Comparison of ENCODE assay signal across 8 cellular contexts in the genomic region with DNA sequence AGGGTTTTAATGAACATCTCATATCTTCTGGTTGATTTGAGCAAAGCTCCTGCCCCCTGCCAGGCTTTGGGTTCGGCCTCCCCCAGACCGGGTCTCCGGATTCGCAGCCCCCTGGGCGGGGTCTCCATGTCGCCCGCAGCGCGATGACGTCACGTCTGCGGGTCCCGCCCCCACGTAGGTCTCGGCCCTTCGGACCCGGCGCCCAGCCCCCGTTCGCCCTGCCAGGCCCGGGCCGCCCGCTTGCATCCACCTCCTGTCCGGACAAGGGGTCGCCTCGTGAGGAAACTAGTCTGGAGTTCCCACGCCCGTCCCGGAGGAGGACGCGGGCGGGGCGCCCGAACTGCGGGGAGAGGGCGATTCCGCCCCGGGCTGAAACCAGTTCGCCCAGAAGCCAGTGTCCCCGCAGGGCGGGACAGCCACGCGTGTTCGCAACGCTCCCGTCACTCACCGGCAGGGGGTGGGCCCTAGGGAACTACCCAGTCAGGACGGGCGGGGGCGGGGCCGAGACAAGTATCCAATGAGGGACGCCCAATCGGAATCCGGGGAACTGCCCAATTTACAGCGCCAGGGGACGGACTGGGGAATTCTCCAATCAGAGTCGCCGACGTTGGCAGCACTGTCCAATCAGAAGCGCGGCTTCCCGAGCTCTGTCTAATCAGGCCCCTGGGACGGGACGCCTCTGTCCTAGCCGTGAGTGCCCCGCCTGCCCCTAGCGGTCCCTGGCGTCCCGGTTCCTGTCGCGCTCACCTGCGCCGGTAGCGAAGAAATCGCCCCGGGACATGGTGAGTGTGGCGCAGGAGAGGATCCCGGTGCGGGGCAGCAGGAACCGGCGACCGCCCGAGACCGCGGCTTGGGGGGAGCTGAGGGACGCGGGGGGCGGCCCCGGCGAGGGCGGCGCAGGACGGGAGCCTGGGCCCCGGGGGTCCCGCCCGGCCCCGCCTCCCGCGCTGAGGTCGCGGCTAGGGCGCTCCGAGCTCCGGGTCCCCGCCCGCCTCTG. TPM values are rescaled to one million over a fixed set of nuclear protein-coding genes. Genes with fewer than 3 reads are reported as not detected.
A peak's percentile ranks its signal among the peaks of the same experiment; 100 is the strongest.
DNase-seq lines count a peak whose midpoint lies in the region; ATAC-seq, FAIRE-seq and TF ChIP-seq lines count a peak whose summit lies in the region.

A gene (plus strand): TSS at position 682 of the 997 bp plus-strand sequence. CDS start 98 bp downstream, at position 780.

- ATAC-seq in HG02840 (IDR thresholded peaks at IDR 0.05; ENCODE audit: low FRiP score, unreplicated experiment), result peak; percentile 88
- peak; percentile 98 to 99 for ATAC-seq in right cardiac atrium
- ATAC-seq in psoas muscle, result peak; percentile 96 to 98 (median 98)

- peak within 1 kb of the TSS; percentile 81 for H3K4me3 Mint-ChIP-seq in T-helper 2 cell treated with Interferon-gamma antibody and Interleukin-4, amounts not matched to agents 5 μg/mL and 100 μg/mL, for 36 hours

- FAIRE-seq in GM12892 (lab: Jason Lieb, UNC) (peak; percentile 98), urothelium cell line (lab: Jason Lieb, UNC) (peak; percentile 55)

- H3K27ac ChIP-seq in ascending aorta (peak within 1 kb of the TSS; percentile 95), right cardiac atrium (ENCODE audit: low read length) (peak within 1 kb of the TSS; percentile 84), psoas muscle (peak within 1 kb of the TSS; percentile 93)

- TF ChIP-seq CTCF in ascending aorta (IDR thresholded peaks at IDR 0.05), result peak; percentile 32 to 74 (median 61)
- peak; percentile 51 for TF ChIP-seq CTCF in psoas muscle (IDR thresholded peaks at IDR 0.05)

- H3K27me3 ChIP-seq in ascending aorta (no peaks in the 10 kb centered on the region), right cardiac atrium (ENCODE audit: control insufficient read depth, insufficient read depth) (no peaks in the 10 kb centered on the region), psoas muscle (ENCODE audit: insufficient read depth in 3 of 3, low read length in 2 of 3) (peaks cover 0 to 1% (median 0%) of the 10 kb centered on the region in 3 donors)

- H3K4me1 ChIP-seq in ascending aorta (peaks cover 0 to 10% of the 10 kb centered on the region in 2 donors), right cardiac atrium (ENCODE audit: control insufficient read depth, insufficient read depth, low read length) (peaks cover 9% of the 10 kb centered on the region), psoas muscle (peaks cover 15% of the 10 kb centered on the region)

- H3K4me3 ChIP-seq in ascending aorta (peak within 1 kb of the TSS; percentile 96 to 99), right cardiac atrium (ENCODE audit: low read length) (peak within 1 kb of the TSS; percentile 60), psoas muscle (peak within 1 kb of the TSS; percentile 96)

- H3K36me3 ChIP-seq in ascending aorta, result peaks cover 3 to 20% of the 10 kb centered on the region in 2 donors
- no peaks in the 10 kb centered on the region for H3K36me3 ChIP-seq in psoas muscle (ENCODE audit: insufficient read depth in 1 of 2, low read depth in 1 of 2)

- H3K36me3 Mint-ChIP-seq in T-helper 2 cell treated with Interferon-gamma antibody and Interleukin-4, amounts not matched to agents 5 μg/mL and 100 μg/mL, for 36 hours (ENCODE audit: low read depth), result peaks cover 5% of the 10 kb centered on the region

- peaks cover 2% of the 10 kb centered on the region for H3K4me1 Mint-ChIP-seq in T-helper 2 cell treated with Interferon-gamma antibody and Interleukin-4, amounts not matched to agents 5 μg/mL and 100 μg/mL, for 36 hours (ENCODE audit: low read depth)

- TF ChIP-seq POLR2A in GM12892 (IDR thresholded peaks at IDR 0.05; ENCODE audit: low read depth, low read length), result no peak; the same call in 1 of the 2 replicates

- H3K27me3 Mint-ChIP-seq in T-helper 2 cell treated with Interferon-gamma antibody and Interleukin-4, amounts not matched to agents 5 μg/mL and 100 μg/mL, for 36 hours (ENCODE audit: low read depth), result peaks cover 12% of the 10 kb centered on the region

- DNase-seq in GM12892 (ENCODE audit: insufficient read length), result peak; percentile 95
- peak; percentile 88 for DNase-seq in NCI-H146 treated with DMSO at 0.1 percent for 48 hours (lab: John Stamatoyannopoulos, UW; ENCODE audit: unreplicated experiment)
- peak; percentile 86 for DNase-seq in T-helper 2 cell treated with Interferon-gamma antibody and Interleukin-4, amounts not matched to agents 5 μg/mL and 100 μg/mL, for 36 hours (ENCODE audit: low spot score)
- peak; percentile 99 to 100 for DNase-seq in ascending aorta (ENCODE audit: low spot score in 2 of 2)
- peak; percentile 99 to 100 (median 100) for DNase-seq in right cardiac atrium
- DNase-seq in psoas muscle, result peak; percentile 100
- DNase-seq in urothelium cell line (ENCODE audit: low spot score), result peak; percentile 97

- WGBS in right cardiac atrium, result under 1% methylated on average over 106 of the region's 106 CpGs
- WGBS in psoas muscle, 3 donors, result 0 to 1% (median 0%) methylated on average over 49 to 106 of the region's 106 CpGs

- peaks cover 25% of the 10 kb centered on the region for H3K9me3 Mint-ChIP-seq in T-helper 2 cell treated with Interferon-gamma antibody and Interleukin-4, amounts not matched to agents 5 μg/mL and 100 μg/mL, for 36 hours

- peak within 1 kb of the TSS; percentile 41 for H3K27ac Mint-ChIP-seq in T-helper 2 cell treated with Interferon-gamma antibody and Interleukin-4, amounts not matched to agents 5 μg/mL and 100 μg/mL, for 36 hours

- H3K9me3 ChIP-seq in ascending aorta (peaks cover 9 to 28% of the 10 kb centered on the region in 2 donors), right cardiac atrium (ENCODE audit: control insufficient read depth, low read length) (no peaks in the 10 kb centered on the region), psoas muscle (peaks cover 24% of the 10 kb centered on the region)

- intact Hi-C loops in ascending aorta (cut with DNase I), result loop anchor here (1.0 to 2.0 kb wide), 4 partner anchors 22 to 110 kb away; a partner anchor contains a TSS
- intact Hi-C loops in right cardiac atrium (cut with DNase I), result no loop called here
- intact Hi-C loops in psoas muscle (cut with DNase I), result loop anchor here (5.0 to 10.0 kb wide), 2 partner anchors 101 to 104 kb away; a partner anchor contains a TSS

RNA-seq across cellular contexts. Expression of the gene that starts here (rescaled TPM):
- polyA plus RNA-seq in GM12892 (2012; ENCODE audit: missing spikeins), result 2.6 TPM
- total RNA-seq in ascending aorta (6.8 TPM), right cardiac atrium (10 to 100 TPM in 2 of 4 donors, 1 to 10 TPM in 2; 8.8 to 15.7 (median 9.6) TPM), psoas muscle (10 to 100 TPM in 2 of 4 donors, 1 to 10 TPM in 2; 2.9 to 16.0 (median 8.5) TPM)
- polyA plus RNA-seq in right cardiac atrium (3.4 TPM), psoas muscle (1 to 10 TPM; 1.7 to 2.4 (median 1.9) TPM)

Comparison
In these comparisons a context has a peak if more than half of its experiments do, and no peak if none do; other contexts are left out.
1. Peak in every context shown above with its lines: DNase-seq, ATAC-seq, H3K4me3 ChIP-seq and H3K27ac ChIP-seq.
2. intact Hi-C loops: an anchor here in ascending aorta (1.0 to 2.0 kb wide) and psoas muscle (5.0 to 10.0 kb wide); none called in right cardiac atrium.